In genomic region chr16:21525029-21525895, GRCh38 we compare ENCODE assay signal across 1 cellular context.
TF ChIP-seq lines count a peak whose summit lies in the region.
"Not testable (repeated sequence)": the region's sequence is repeated elsewhere in the genome, so short reads cannot be mapped to it uniquely, and the experiment has no call there.

No MANE protein-coding gene starts in this region.

TF ChIP-seq in K562, 482 proteins besides CTCF, POLR2A, EP300 and RAD21 (continued from another document):
- TF ChIP-seq ZBTB2 (IDR thresholded peaks at IDR 0.05) = peak; percentile 67; the same call in 1 of the 2 replicates
- TF ChIP-seq FOXP1 (CRISPR knock-in tag; IDR thresholded peaks at IDR 0.05) = 0 out of 2 replicates have a peak, but pooled peaks have one; percentile 64
- peak; percentile 33; the same call in 1 of the 2 replicates for TF ChIP-seq KLF16 (IDR thresholded peaks at IDR 0.05)
- TF ChIP-seq FOXA3 (CRISPR knock-in tag; conservative IDR thresholded peaks at IDR 0.05 in 1 of 2, IDR thresholded peaks at IDR 0.05 in 1 of 2) = peak; percentile 17 to 75; a peak in 2 of 4 replicates
- peak in 1 of 2 experiments; percentile 40; a peak in 1 of 4 replicates for TF ChIP-seq ARNT (IDR thresholded peaks at IDR 0.05)
- TF ChIP-seq RNF2 (IDR thresholded peaks at IDR 0.05) = peak; percentile 58; the same call in 1 of the 2 replicates
- peak; percentile 80 for TF ChIP-seq TAL1 (IDR thresholded peaks at IDR 0.05)
- TF ChIP-seq NFIC (IDR thresholded peaks at IDR 0.05) = peak; percentile 43; the same call in 1 of the 2 replicates
- TF ChIP-seq ZNF197 (CRISPR knock-in tag; IDR thresholded peaks at IDR 0.05; ENCODE audit: low read depth) = 0 out of 2 replicates have a peak, but pooled peaks have one; percentile 60
- TF ChIP-seq ZNF263 (CRISPR knock-in tag; IDR thresholded peaks at IDR 0.05; ENCODE audit: borderline replicate concordance) = peak; percentile 87
- peak; percentile 72; the same call in 1 of the 2 replicates for TF ChIP-seq BCOR (IDR thresholded peaks at IDR 0.05)
- peak; percentile 55; the same call in 1 of the 2 replicates for TF ChIP-seq MYC (IDR thresholded peaks at IDR 0.05; ENCODE audit: low read depth, low read length)
- TF ChIP-seq MYC (CRISPR knock-in tag; IDR thresholded peaks at IDR 0.05; ENCODE audit: borderline replicate concordance, low read depth); NR2C1 (IDR thresholded peaks at IDR 0.05): not testable (repeated sequence)
- peak; percentile 72 for TF ChIP-seq NR2C1 (tag; IDR thresholded peaks at IDR 0.05)
- 0 out of 2 replicates have a peak, but pooled peaks have one; percentile 24 for TF ChIP-seq ZNF445 (CRISPR knock-in tag; IDR thresholded peaks at IDR 0.05; ENCODE audit: low read depth)
- TF ChIP-seq MAX (CRISPR knock-in tag; IDR thresholded peaks at IDR 0.05) = peak; percentile 67
- peak; percentile 49 for TF ChIP-seq VEZF1 (CRISPR knock-in tag; IDR thresholded peaks at IDR 0.05)
- 0 out of 2 replicates have a peak, but pooled peaks have one; percentile 29 for TF ChIP-seq KLF13 (tag; IDR thresholded peaks at IDR 0.05; ENCODE audit: borderline replicate concordance, low read depth)
- TF ChIP-seq CBFA2T2 (conservative IDR thresholded peaks at IDR 0.05) = peak; percentile 76
- peak; percentile 58 for TF ChIP-seq RBBP5 (IDR thresholded peaks at IDR 0.05; ENCODE audit: borderline replicate concordance, insufficient read depth, low read length, poor library complexity, severe bottlenecking)
- 0 out of 2 replicates have a peak, but pooled peaks have one; percentile 20 for TF ChIP-seq RB1 (IDR thresholded peaks at IDR 0.05; ENCODE audit: low read depth)
- peak; percentile 7 for TF ChIP-seq RBM25 (IDR thresholded peaks at IDR 0.05; ENCODE audit: low read depth, low read length, severe bottlenecking)
- peak; percentile 69; the same call in 1 of the 2 replicates for TF ChIP-seq ZBTB33 (CRISPR knock-in tag; IDR thresholded peaks at IDR 0.05)
- TF ChIP-seq HMGN3 (IDR thresholded peaks at IDR 0.05; ENCODE audit: borderline replicate concordance, extremely low read depth, insufficient read length, low read depth, low read length) = peak; percentile 45
- TF ChIP-seq BCLAF1 (IDR thresholded peaks at IDR 0.05; ENCODE audit: borderline replicate concordance in 1 of 2, control insufficient read depth in 1 of 2, low read depth in 2 of 2, low read length in 1 of 2) = peak in 1 of 2 experiments; percentile 22; a peak in 1 of 4 replicates
- 0 out of 2 replicates have a peak, but pooled peaks have one; percentile 9 for TF ChIP-seq NR2C2 (CRISPR knock-in tag; IDR thresholded peaks at IDR 0.05)
- 0 out of 2 replicates have a peak, but pooled peaks have one; percentile 46 for TF ChIP-seq NR2C2 (tag; IDR thresholded peaks at IDR 0.05)
- TF ChIP-seq SMAD4 (CRISPR knock-in tag; conservative IDR thresholded peaks at IDR 0.05) = peak; percentile 90
- TF ChIP-seq NCOR1 (IDR thresholded peaks at IDR 0.05) = peak; percentile 89
- TF ChIP-seq ARID4B (CRISPR knock-in tag; IDR thresholded peaks at IDR 0.05) = peak; percentile 40; the same call in 1 of the 2 replicates
- TF ChIP-seq ZFX (CRISPR knock-in tag; IDR thresholded peaks at IDR 0.05) = 0 out of 2 replicates have a peak, but pooled peaks have one; percentile 28
- peak; percentile 53 for TF ChIP-seq CXXC5 (CRISPR knock-in tag; IDR thresholded peaks at IDR 0.05)
